Comparison of ENCODE assay signal across 1 cellular context in genomic region chr7:26688388-26688787, GRCh38.
TF ChIP-seq lines count a peak whose summit lies in the region.

No MANE protein-coding gene starts in this region.

TF ChIP-seq in GM12878, 131 proteins besides CTCF, POLR2A, EP300 and RAD21:
- TF ChIP-seq USF1 (IDR thresholded peaks at IDR 0.05; ENCODE audit: borderline replicate concordance, extremely low read length, insufficient read depth, low read depth, low read length): no peak
- TF ChIP-seq E4F1 (IDR thresholded peaks at IDR 0.05; ENCODE audit: borderline replicate concordance, partially characterized antibody): no peak
- TF ChIP-seq SRF (IDR thresholded peaks at IDR 0.05; ENCODE audit: low read depth in 2 of 2, low read length in 2 of 2): no peak
- no peak for TF ChIP-seq LARP7 (IDR thresholded peaks at IDR 0.05)
- TF ChIP-seq EZH2 (IDR thresholded peaks at IDR 0.05; ENCODE audit: borderline replicate concordance, control insufficient read depth, low read depth, low read length): no peak
- TF ChIP-seq NKRF (conservative IDR thresholded peaks at IDR 0.05): no peak
- no peak for TF ChIP-seq NR2F1 (conservative IDR thresholded peaks at IDR 0.05)
- no peak for TF ChIP-seq PRDM15 (CRISPR knock-in tag; IDR thresholded peaks at IDR 0.05)
- TF ChIP-seq JUND (IDR thresholded peaks at IDR 0.05; ENCODE audit: low read depth, low read length): no peak
- TF ChIP-seq RBBP5 (conservative IDR thresholded peaks at IDR 0.05): no peak
